Comparison of ENCODE assay signal across 5 cellular contexts in genomic region chr1:107171378-107171777, GRCh38.
"Had no signal": no experiment of that assay in that cellular context is flagged by ENCODE, and none has a peak within 500 bp of the region (broad histone marks: within the 10 kb centered on the region; RNA-seq: fewer than 3 reads in every experiment).

No MANE protein-coding gene starts in this region.

- DNase-seq: activated CD4-positive, CD25-positive, alpha-beta regulatory T cell; activated naive CD4-positive, alpha-beta T cell treated with anti-CD3 and anti-CD28 coated beads, Interleukin-2, amount 50 U/mL, for 16 hours; activated T-cell treated with anti-CD3 and anti-CD28 coated beads, Interleukin-2, amount 50 U/mL, for 1 hour; foreskin fibroblast; stomach had no signal
